ENCODE assay signal across 8 cellular contexts in the genomic region with DNA sequence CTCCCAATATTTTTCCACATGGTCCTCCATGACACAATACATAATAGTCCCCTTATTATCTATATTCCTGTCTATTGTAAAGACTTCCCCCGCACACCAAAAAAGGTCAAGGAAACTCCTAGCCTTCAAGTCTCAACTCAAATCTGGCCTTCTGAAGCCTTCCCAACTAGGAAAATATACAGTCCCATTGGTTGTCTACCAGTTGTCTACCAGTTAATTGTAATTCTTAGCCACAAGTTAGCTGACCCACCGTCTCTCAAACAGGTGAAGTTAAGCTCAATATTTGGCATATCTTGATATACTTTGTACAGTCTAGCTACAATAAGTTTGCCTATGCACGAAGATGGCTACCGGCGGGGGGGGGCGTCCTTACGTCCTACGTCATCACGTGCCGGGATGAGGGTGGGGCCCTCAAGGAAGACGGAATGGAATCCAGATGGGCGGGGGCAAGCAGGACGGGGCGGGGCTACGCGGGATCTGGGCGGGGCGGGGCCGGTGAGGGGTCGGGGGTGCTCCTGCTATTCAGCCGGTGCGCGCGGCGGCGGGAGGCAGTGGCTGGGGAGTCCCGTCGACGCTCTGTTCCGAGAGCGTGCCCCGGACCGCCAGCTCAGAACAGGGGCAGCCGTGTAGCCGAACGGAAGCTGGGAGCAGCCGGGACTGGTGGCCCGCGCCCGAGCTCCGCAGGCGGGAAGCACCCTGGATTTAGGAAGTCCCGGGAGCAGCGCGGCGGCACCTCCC. TPM values are rescaled to one million over a fixed set of nuclear protein-coding genes. Genes with fewer than 3 reads are reported as not detected.
DNase-seq lines count a peak whose midpoint lies in the region; ATAC-seq and TF ChIP-seq lines count a peak whose summit lies in the region.

A gene (plus strand): TSS at position 551 of the 738 bp plus-strand sequence. CDS start 613 bp downstream, outside the sequence.

- H3K27me3 ChIP-seq in HUES48 (ENCODE audit: control insufficient read depth, insufficient read depth, low read length) = peaks cover 11% of the 10 kb centered on the region

- DNase-seq in Calu3 (peak; percentile 96), RKO (ENCODE audit: low spot score) (peak; percentile 63), fibroblast of mammary gland (ENCODE audit: low read depth) (peak; percentile 92), natural killer cell (peak; percentile 66)
- DNase-seq in stimulated activated naive CD4-positive, alpha-beta T cell treated with Interleukin-2 at 50 U/mL for 16 hours (lab: John Stamatoyannopoulos, UW) = peak; percentile 88

- H3K4me3 Mint-ChIP-seq in Calu3 (ENCODE audit: low read depth, unreplicated experiment) = peak within 1 kb of the TSS; percentile 85
- no peak within 1 kb of the TSS for H3K4me3 Mint-ChIP-seq in activated T-helper 17 cell treated with anti-CD3 and anti-CD28 coated beads, Interleukin-2, amount 50 U/mL, for 72 hours
- H3K4me3 Mint-ChIP-seq in natural killer cell = peak within 1 kb of the TSS; percentile 92

- H3K27ac Mint-ChIP-seq in Calu3 (ENCODE audit: unreplicated experiment) = peak within 1 kb of the TSS; percentile 93
- peak within 1 kb of the TSS; percentile 96 for H3K27ac Mint-ChIP-seq in activated T-helper 17 cell treated with anti-CD3 and anti-CD28 coated beads, Interleukin-2, amount 50 U/mL, for 72 hours
- peak within 1 kb of the TSS; percentile 70 to 88 for H3K27ac Mint-ChIP-seq in natural killer cell

- H3K36me3 ChIP-seq in HUES48 (ENCODE audit: control insufficient read depth, insufficient read depth, low read length) = no peaks in the 10 kb centered on the region

- BruUV-seq in Calu3 (replicated peaks; lab: Mats Ljungman, UMichigan) = no TSS peak

- peak within 1 kb of the TSS; percentile 80 for H3K9ac ChIP-seq in HUES48 (ENCODE audit: low read depth, low read length)

- peak within 1 kb of the TSS; percentile 85 for H3K27ac ChIP-seq in HUES48 (ENCODE audit: low read depth, low read length)

- H3K9me3 Mint-ChIP-seq in Calu3 (ENCODE audit: low read depth, unreplicated experiment) (no peaks in the 10 kb centered on the region), natural killer cell (peaks cover 0 to 2% of the 10 kb centered on the region in 2 donors)
- peaks cover 7% of the 10 kb centered on the region for H3K9me3 Mint-ChIP-seq in activated T-helper 17 cell treated with anti-CD3 and anti-CD28 coated beads, Interleukin-2, amount 50 U/mL, for 72 hours

- TF ChIP-seq CTCF in Calu3 (IDR thresholded peaks at IDR 0.05; ENCODE audit: unreplicated experiment) (no peak), fibroblast of mammary gland (conservative IDR thresholded peaks at IDR 0.05; ENCODE audit: control insufficient read depth, insufficient read depth, low read depth, low read length) (no peak), natural killer cell (IDR thresholded peaks at IDR 0.05) (no peak)

- CTCF ChIA-PET in Calu3 (lab: Charles Lee) = interaction anchor here (0.5 to 4.4 kb wide), 18 partner anchors 21 to 407 kb away, joined by 3 to 38 read pairs (median 4); no protein-coding TSS in a partner anchor

- H3K4me1 ChIP-seq in HUES48 (ENCODE audit: control insufficient read depth, insufficient read depth, low read length) = peaks cover 23% of the 10 kb centered on the region

- intact Hi-C loops in Calu3 (cut with micrococcal nuclease; ENCODE audit: unreplicated experiment) (loop anchor here (2.0 kb wide), 1 partner anchor 63 kb away; no protein-coding TSS in a partner anchor), natural killer cell (cut with micrococcal nuclease) (loop anchor here (1.0 to 5.0 kb wide), 2 partner anchors 64 to 271 kb away; no protein-coding TSS in a partner anchor)

- 0 out of 2 replicates have a peak, but pooled peaks cover 6% of the 10 kb centered on the region for H3K9me3 ChIP-seq in HUES48 (ENCODE audit: control insufficient read depth, insufficient read depth, low read length)

- peaks cover 39% of the 10 kb centered on the region for H3K36me3 Mint-ChIP-seq in Calu3 (ENCODE audit: insufficient read depth, unreplicated experiment)
- peaks cover 13% of the 10 kb centered on the region for H3K36me3 Mint-ChIP-seq in activated T-helper 17 cell treated with anti-CD3 and anti-CD28 coated beads, Interleukin-2, amount 50 U/mL, for 72 hours (ENCODE audit: low read depth)
- H3K36me3 Mint-ChIP-seq in natural killer cell = no peaks in the 10 kb centered on the region

- peak within 1 kb of the TSS; percentile 82 for H3K4me3 ChIP-seq in HUES48 (ENCODE audit: low read depth, low read length)
- peak within 1 kb of the TSS; percentile 79 for H3K4me3 ChIP-seq in fibroblast of mammary gland (ENCODE audit: control insufficient read depth, low read depth, low read length)

- H3K4me1 Mint-ChIP-seq in Calu3 (ENCODE audit: low read depth, unreplicated experiment) (peaks cover 28% of the 10 kb centered on the region), natural killer cell (peaks cover 27% of the 10 kb centered on the region in 2 donors)
- H3K4me1 Mint-ChIP-seq in activated T-helper 17 cell treated with anti-CD3 and anti-CD28 coated beads, Interleukin-2, amount 50 U/mL, for 72 hours = peaks cover 22% of the 10 kb centered on the region

- no peaks in the 10 kb centered on the region for H3K27me3 Mint-ChIP-seq in Calu3 (ENCODE audit: unreplicated experiment)
- no peaks in the 10 kb centered on the region for H3K27me3 Mint-ChIP-seq in activated T-helper 17 cell treated with anti-CD3 and anti-CD28 coated beads, Interleukin-2, amount 50 U/mL, for 72 hours
- no peaks in the 10 kb centered on the region for H3K27me3 Mint-ChIP-seq in natural killer cell (ENCODE audit: low read depth in 2 of 2)

- peak; percentile 51 for ATAC-seq in GM21381 (IDR thresholded peaks at IDR 0.05; ENCODE audit: unreplicated experiment)
- peak; percentile 79 for ATAC-seq in activated T-helper 17 cell treated with anti-CD3 and anti-CD28 coated beads, Interleukin-2, amount 50 U/mL, for 72 hours (replicated peaks)
- peak; percentile 76 to 86 (median 76) for ATAC-seq in natural killer cell

RNA-seq across cellular contexts. Expression of the gene that starts here (rescaled TPM):
- total RNA-seq in Calu3 (2022) = 280 and 288 TPM in 2 replicates
- total RNA-seq in activated T-helper 17 cell treated with anti-CD3 and anti-CD28 coated beads, Interleukin-2, amount 50 U/mL, for 72 hours = 10 to 100 TPM; 62.0 to 64.3 TPM
- total RNA-seq in natural killer cell = 10 to 100 TPM; 20.7 to 54.7 (median 44.9) TPM

Comparison
In these comparisons a context has a peak if more than half of its experiments do, and no peak if none do; other contexts are left out.
1. Peak in every context shown above with its lines: DNase-seq, ATAC-seq, H3K4me3 ChIP-seq and H3K27ac ChIP-seq.